Comparison of ENCODE assay signal across 10 cellular contexts in genomic region chr17:63376949-63377348, GRCh38.
"Had no signal": no experiment of that assay in that cellular context is flagged by ENCODE, and none has a peak within 500 bp of the region (broad histone marks: within the 10 kb centered on the region; RNA-seq: fewer than 3 reads in every experiment).

No MANE protein-coding gene starts in this region.

- ATAC-seq: GM23338, HepG2 had no signal

- H3K4me3 Mint-ChIP-seq: GM23338, H9, HFFc6, IgD-negative memory B cell had no signal

- H3K27ac Mint-ChIP-seq: GM23338, H9, HFFc6 had no signal

- FAIRE-seq: H1, H54, HepG2 had no signal

- H3K27ac ChIP-seq: HL-60 had no signal

- DNase-seq: H9, HCEC 1CT, HFFc6, KG1 had no signal

- H3K4me3 ChIP-seq: GM23338 had no signal

- H3K4me2 ChIP-seq: GM23338 had no signal

- H3K4me1 Mint-ChIP-seq: H9 had no signal
